In the genomic region with DNA sequence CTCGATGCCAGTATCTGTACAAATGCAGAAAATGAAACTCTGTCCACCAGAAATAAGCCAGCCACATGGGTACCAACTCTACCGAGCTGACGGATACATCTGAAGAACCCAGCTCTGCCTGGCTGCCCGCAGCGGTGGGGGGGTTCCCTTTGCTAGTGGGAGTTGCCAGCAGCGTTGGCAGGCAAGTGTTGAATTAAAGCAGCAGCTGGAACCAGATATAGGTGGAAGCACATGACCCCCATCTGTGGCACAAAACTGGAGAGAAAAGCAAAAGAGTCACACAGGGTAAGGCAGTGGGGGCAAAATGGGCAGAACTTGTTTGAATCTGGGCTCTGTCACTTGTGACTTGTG, we compare ENCODE assay signal across 11 cellular contexts. TPM values are rescaled to one million over a fixed set of nuclear protein-coding genes. Genes with fewer than 3 reads are reported as not detected.
DNase-seq lines count a peak whose midpoint lies in the region; ATAC-seq and TF ChIP-seq lines count a peak whose summit lies in the region.
"Had no signal": no experiment of that assay in that cellular context is flagged by ENCODE, and none has a peak within 500 bp of the region (broad histone marks: within the 10 kb centered on the region; RNA-seq: fewer than 3 reads in every experiment).

No MANE protein-coding gene starts in this region.

- H3K27me3 ChIP-seq in body of pancreas = no peaks in the 10 kb centered on the region
- H3K27me3 ChIP-seq: transverse colon had no signal

- peak overlapping the region; percentile 32 for H3K27ac Mint-ChIP-seq in stimulated activated naive B cell treated with anti-CD40 and anti-IgM and Interleukin-4, amounts not matched to agents 10 μg/mL and 1 μg/mL and 100 μg/mL, for 72 hours
- H3K27ac Mint-ChIP-seq: activated naive CD8-positive, alpha-beta T cell had no signal

- no peak overlapping the region for H3K27ac ChIP-seq in body of pancreas
- H3K27ac ChIP-seq: esophagus squamous epithelium, lower lobe of right lung, transverse colon had no signal

- H3K4me1 Mint-ChIP-seq in stimulated activated naive B cell treated with anti-CD40 and anti-IgM and Interleukin-4, amounts not matched to agents 10 μg/mL and 1 μg/mL and 100 μg/mL, for 72 hours = peaks cover 48 to 67% of the 10 kb centered on the region in 2 donors

- no peaks in the 10 kb centered on the region for H3K9me3 ChIP-seq in body of pancreas
- H3K9me3 ChIP-seq: esophagus squamous epithelium, lower lobe of right lung, transverse colon had no signal

- intact Hi-C loops in body of pancreas (cut with DNase I) = no loop called here

- H3K36me3 ChIP-seq in body of pancreas (replicated peaks in 1 of 2; ENCODE audit: insufficient read depth in 1 of 2, low read depth in 2 of 2) = no peaks in the 10 kb centered on the region
- H3K36me3 ChIP-seq: esophagus squamous epithelium, lower lobe of right lung, transverse colon had no signal

- DNase-seq in NB4 (ENCODE audit: low read depth) (peak; percentile 84), HT-29 (ENCODE audit: low spot score) (no peak), NCI-H1105 treated with DMSO at 0.1 percent for 48 hours (lab: John Stamatoyannopoulos, UW) (no peak), body of pancreas (no peak)
- peak; percentile 70 for DNase-seq in stimulated activated naive B cell treated with anti-CD40 and anti-IgM and Interleukin-4, amounts not matched to agents 10 μg/mL and 1 μg/mL and 100 μg/mL, for 72 hours
- DNase-seq: esophagus squamous epithelium, lower lobe of right lung, transverse colon had no signal

- no peaks in the 10 kb centered on the region for H3K4me1 ChIP-seq in body of pancreas
- H3K4me1 ChIP-seq: esophagus squamous epithelium, lower lobe of right lung, transverse colon had no signal

- no peak for TF ChIP-seq CTCF in NB4 (IDR thresholded peaks at IDR 0.05; ENCODE audit: low read depth, low read length)
- TF ChIP-seq CTCF in body of pancreas (IDR thresholded peaks at IDR 0.05) = no peak

- peaks cover 5% of the 10 kb centered on the region in 2 donors for H3K9me3 Mint-ChIP-seq in stimulated activated naive B cell treated with anti-CD40 and anti-IgM and Interleukin-4, amounts not matched to agents 10 μg/mL and 1 μg/mL and 100 μg/mL, for 72 hours

- H3K4me3 Mint-ChIP-seq in stimulated activated naive B cell treated with anti-CD40 and anti-IgM and Interleukin-4, amounts not matched to agents 10 μg/mL and 1 μg/mL and 100 μg/mL, for 72 hours = peak overlapping the region; percentile 15 to 23
- H3K4me3 Mint-ChIP-seq: activated naive CD8-positive, alpha-beta T cell had no signal

- no peak for TF ChIP-seq POLR2A in NB4 (IDR thresholded peaks at IDR 0.05; ENCODE audit: extremely low read depth, insufficient read length)
- TF ChIP-seq POLR2A in body of pancreas (IDR thresholded peaks at IDR 0.05) = no peak

- peaks cover 4 to 19% of the 10 kb centered on the region in 2 donors for H3K27me3 Mint-ChIP-seq in stimulated activated naive B cell treated with anti-CD40 and anti-IgM and Interleukin-4, amounts not matched to agents 10 μg/mL and 1 μg/mL and 100 μg/mL, for 72 hours
- H3K27me3 Mint-ChIP-seq: activated naive CD8-positive, alpha-beta T cell had no signal

- WGBS in body of pancreas, 2 donors = 87 to 91% methylated on average over 6 of the region's 6 CpGs

- peaks cover 7 to 14% of the 10 kb centered on the region in 2 donors for H3K36me3 Mint-ChIP-seq in stimulated activated naive B cell treated with anti-CD40 and anti-IgM and Interleukin-4, amounts not matched to agents 10 μg/mL and 1 μg/mL and 100 μg/mL, for 72 hours

- ATAC-seq in GM18907 (IDR thresholded peaks at IDR 0.05; ENCODE audit: unreplicated experiment) (peak; percentile 50), HG02623 (IDR thresholded peaks at IDR 0.05; ENCODE audit: unreplicated experiment) (peak; percentile 32), body of pancreas (no peak)
- peak; percentile 79 for ATAC-seq in stimulated activated naive B cell treated with anti-CD40 and anti-IgM and Interleukin-4, amounts not matched to agents 10 μg/mL and 1 μg/mL and 100 μg/mL, for 72 hours (replicated peaks)
- ATAC-seq: lower lobe of right lung had no signal

- H3K4me3 ChIP-seq in NB4 (ENCODE audit: low read depth, low read length) (peak overlapping the region; percentile 7), body of pancreas (no peak overlapping the region)
- H3K4me3 ChIP-seq: esophagus squamous epithelium, lower lobe of right lung, transverse colon had no signal

RNA-seq across cellular contexts. Expression of gene CRYGS, which starts 17.9 kb away (rescaled TPM):
- 0.28 and 0.86 TPM in 2 replicates for total RNA-seq in HT-29 (2014; rRNA removed; shearing (Covaris generic))
- 1 to 10 TPM; 3.6 to 5.9 TPM for total RNA-seq in body of pancreas

RNA-seq across cellular contexts. Expression of gene TBCCD1, which starts 40.9 kb away (rescaled TPM):
- total RNA-seq in HT-29 (2014; rRNA removed; shearing (Covaris generic)) = 7.0 and 8.8 TPM in 2 replicates
- total RNA-seq in body of pancreas = 10 to 100 TPM in 1 of 2 donors, 1 to 10 TPM in 1; 4.0 to 14.0 TPM

RNA-seq across cellular contexts. Expression of gene DNAJB11, which starts 44.3 kb away (rescaled TPM):
- total RNA-seq in HT-29 (2014; rRNA removed; shearing (Covaris generic)) = 63.5 and 71.3 TPM in 2 replicates
- total RNA-seq in body of pancreas = 10 to 100 TPM; 38.9 to 76.5 TPM

Comparison
In these comparisons a context has a peak if more than half of its experiments do, and no peak if none do; other contexts are left out.
1. DNase-seq: peak in NB4 (single experiment) and stimulated activated naive B cell treated with anti-CD40 and anti-IgM and Interleukin-4, amounts not matched to agents 10 μg/mL and 1 μg/mL and 100 μg/mL, for 72 hours (single experiment); none in HT-29 (single experiment), NCI-H1105 treated with DMSO at 0.1 percent for 48 hours (single experiment) and body of pancreas (0 of 4).